Comparison of ENCODE assay signal across 2 cellular contexts in the genomic region with DNA sequence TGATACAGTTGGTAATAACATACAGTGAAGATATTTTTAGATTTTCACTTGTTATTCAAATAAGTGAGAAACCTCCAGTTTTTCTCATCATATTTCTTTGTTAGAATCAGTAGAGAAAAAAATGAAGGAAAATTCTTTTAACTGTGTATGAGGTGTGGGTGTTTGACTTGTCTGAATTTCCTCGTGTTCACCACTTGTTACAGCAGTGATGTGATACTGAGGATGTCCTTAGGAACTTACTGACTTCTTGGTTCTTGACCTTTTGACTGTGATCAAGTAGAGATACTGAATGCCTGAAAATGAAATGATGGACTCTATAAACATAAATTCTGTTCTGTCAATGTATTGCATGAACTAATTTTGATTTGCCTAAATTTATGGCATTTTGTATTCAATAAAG.
TF ChIP-seq lines count a peak whose summit lies in the region.

No MANE protein-coding gene starts in this region.

TF ChIP-seq in GM23338, 12 proteins besides CTCF, POLR2A, EP300 and RAD21:
- no peak for TF ChIP-seq NANOG (IDR thresholded peaks at IDR 0.05; ENCODE audit: borderline replicate concordance)
- no peak for TF ChIP-seq ZNF331 (CRISPR knock-in tag; IDR thresholded peaks at IDR 0.05; ENCODE audit: low read depth)
- no peak for TF ChIP-seq REST (IDR thresholded peaks at IDR 0.05; ENCODE audit: unreplicated experiment)
- TF ChIP-seq EZH2phosphoT487 (IDR thresholded peaks at IDR 0.05; ENCODE audit: unreplicated experiment) = no peak
- no peak for TF ChIP-seq STAT1 (IDR thresholded peaks at IDR 0.05; ENCODE audit: unreplicated experiment)
- no peak for TF ChIP-seq ZNF462 (CRISPR knock-in tag; IDR thresholded peaks at IDR 0.05)

TF ChIP-seq in GM12878, 131 proteins besides CTCF, POLR2A, EP300 and RAD21:
- TF ChIP-seq ZNF217 (IDR thresholded peaks at IDR 0.05) = no peak
- TF ChIP-seq, protein P1, sequence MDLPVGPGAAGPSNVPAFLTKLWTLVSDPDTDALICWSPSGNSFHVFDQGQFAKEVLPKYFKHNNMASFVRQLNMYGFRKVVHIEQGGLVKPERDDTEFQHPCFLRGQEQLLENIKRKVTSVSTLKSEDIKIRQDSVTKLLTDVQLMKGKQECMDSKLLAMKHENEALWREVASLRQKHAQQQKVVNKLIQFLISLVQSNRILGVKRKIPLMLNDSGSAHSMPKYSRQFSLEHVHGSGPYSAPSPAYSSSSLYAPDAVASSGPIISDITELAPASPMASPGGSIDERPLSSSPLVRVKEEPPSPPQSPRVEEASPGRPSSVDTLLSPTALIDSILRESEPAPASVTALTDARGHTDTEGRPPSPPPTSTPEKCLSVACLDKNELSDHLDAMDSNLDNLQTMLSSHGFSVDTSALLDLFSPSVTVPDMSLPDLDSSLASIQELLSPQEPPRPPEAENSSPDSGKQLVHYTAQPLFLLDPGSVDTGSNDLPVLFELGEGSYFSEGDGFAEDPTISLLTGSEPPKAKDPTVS (IDR thresholded peaks at IDR 0.05; ENCODE audit: low read depth, low read length) = no peak
- no peak for TF ChIP-seq HDAC6 (IDR thresholded peaks at IDR 0.05; ENCODE audit: unreplicated experiment)
- TF ChIP-seq, protein P2, sequence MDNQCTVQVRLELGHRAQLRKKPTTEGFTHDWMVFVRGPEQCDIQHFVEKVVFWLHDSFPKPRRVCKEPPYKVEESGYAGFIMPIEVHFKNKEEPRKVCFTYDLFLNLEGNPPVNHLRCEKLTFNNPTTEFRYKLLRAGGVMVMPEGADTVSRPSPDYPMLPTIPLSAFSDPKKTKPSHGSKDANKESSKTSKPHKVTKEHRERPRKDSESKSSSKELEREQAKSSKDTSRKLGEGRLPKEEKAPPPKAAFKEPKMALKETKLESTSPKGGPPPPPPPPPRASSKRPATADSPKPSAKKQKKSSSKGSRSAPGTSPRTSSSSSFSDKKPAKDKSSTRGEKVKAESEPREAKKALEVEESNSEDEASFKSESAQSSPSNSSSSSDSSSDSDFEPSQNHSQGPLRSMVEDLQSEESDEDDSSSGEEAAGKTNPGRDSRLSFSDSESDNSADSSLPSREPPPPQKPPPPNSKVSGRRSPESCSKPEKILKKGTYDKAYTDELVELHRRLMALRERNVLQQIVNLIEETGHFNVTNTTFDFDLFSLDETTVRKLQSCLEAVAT (IDR thresholded peaks at IDR 0.05) = no peak
- TF ChIP-seq SMARCA5 (IDR thresholded peaks at IDR 0.05) = no peak
- TF ChIP-seq ZZZ3 (IDR thresholded peaks at IDR 0.05; ENCODE audit: control insufficient read depth, insufficient read length, low read depth) = no peak
- no peak for TF ChIP-seq DPF2 (IDR thresholded peaks at IDR 0.05)
- TF ChIP-seq ZBTB40 (IDR thresholded peaks at IDR 0.05; ENCODE audit: borderline replicate concordance) = no peak
- TF ChIP-seq JUNB (IDR thresholded peaks at IDR 0.05) = no peak
- no peak for TF ChIP-seq BMI1 (IDR thresholded peaks at IDR 0.05; ENCODE audit: borderline replicate concordance)
- no peak for TF ChIP-seq CREM (IDR thresholded peaks at IDR 0.05; ENCODE audit: low read depth)
- TF ChIP-seq SRF (IDR thresholded peaks at IDR 0.05; ENCODE audit: low read depth in 2 of 2, low read length in 2 of 2) = no peak
